Comparison of ENCODE assay signal across 1 cellular context in genomic region chr21:35976929-35977328, GRCh38.
TF ChIP-seq lines count a peak whose summit lies in the region.

No MANE protein-coding gene starts in this region.

TF ChIP-seq in WTC11, 78 proteins besides CTCF, POLR2A, EP300 and RAD21 (continued from another document):
- TF ChIP-seq ARID4B (CRISPR knock-in tag; IDR thresholded peaks at IDR 0.05; ENCODE audit: borderline replicate concordance) (no peak), ATF6 (CRISPR knock-in tag; IDR thresholded peaks at IDR 0.05) (no peak), ZNF671 (CRISPR knock-in tag; IDR thresholded peaks at IDR 0.05) (no peak), ZNF263 (CRISPR knock-in tag; IDR thresholded peaks at IDR 0.05; ENCODE audit: low read depth) (no peak), ELF4 (CRISPR knock-in tag; IDR thresholded peaks at IDR 0.05; ENCODE audit: low read depth) (no peak), PREB (CRISPR knock-in tag; IDR thresholded peaks at IDR 0.05; ENCODE audit: borderline replicate concordance) (no peak), ETV6 (CRISPR knock-in tag; IDR thresholded peaks at IDR 0.05) (no peak), AFF4 (CRISPR knock-in tag; IDR thresholded peaks at IDR 0.05; ENCODE audit: borderline replicate concordance) (no peak)
TF ChIP-seq in WTC11: peak in this region for 0.
